ENCODE assay signal across 1 cellular context in the genomic region with DNA sequence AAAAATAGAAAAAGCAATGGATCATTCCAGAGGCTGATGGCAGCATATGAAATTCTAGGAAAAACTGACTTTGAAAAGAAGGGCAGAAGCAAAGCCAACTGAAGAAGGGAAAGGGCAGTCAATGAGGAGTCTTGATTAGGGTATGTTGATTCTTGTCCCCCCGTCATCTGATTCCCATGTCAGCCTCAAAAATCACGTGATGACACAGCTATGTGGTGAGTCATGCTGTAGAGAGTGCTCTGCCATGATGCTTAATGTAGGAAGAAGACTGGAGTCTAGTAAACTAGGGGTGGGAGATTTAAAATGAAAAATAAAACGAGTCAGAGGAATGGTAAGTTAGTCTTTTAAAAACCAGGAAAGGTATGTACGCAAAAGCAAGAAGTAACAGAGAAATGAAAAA.
TF ChIP-seq lines count a peak whose summit lies in the region.

No MANE protein-coding gene starts in this region.

TF ChIP-seq in K562, 482 proteins besides CTCF, POLR2A, EP300 and RAD21 (continued from another document):
- TF ChIP-seq, protein P1, sequence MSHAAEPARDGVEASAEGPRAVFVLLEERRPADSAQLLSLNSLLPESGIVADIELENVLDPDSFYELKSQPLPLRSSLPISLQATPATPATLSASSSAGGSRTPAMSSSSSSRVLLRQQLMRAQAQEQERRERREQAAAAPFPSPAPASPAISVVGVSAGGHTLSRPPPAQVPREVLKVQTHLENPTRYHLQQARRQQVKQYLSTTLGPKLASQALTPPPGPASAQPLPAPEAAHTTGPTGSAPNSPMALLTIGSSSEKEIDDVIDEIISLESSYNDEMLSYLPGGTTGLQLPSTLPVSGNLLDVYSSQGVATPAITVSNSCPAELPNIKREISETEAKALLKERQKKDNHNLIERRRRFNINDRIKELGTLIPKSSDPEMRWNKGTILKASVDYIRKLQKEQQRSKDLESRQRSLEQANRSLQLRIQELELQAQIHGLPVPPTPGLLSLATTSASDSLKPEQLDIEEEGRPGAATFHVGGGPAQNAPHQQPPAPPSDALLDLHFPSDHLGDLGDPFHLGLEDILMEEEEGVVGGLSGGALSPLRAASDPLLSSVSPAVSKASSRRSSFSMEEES (CRISPR knock-in tag; IDR thresholded peaks at IDR 0.05), result peak; percentile 95
- TF ChIP-seq BRD4 (IDR thresholded peaks at IDR 0.05) (no peak), FOSL1 (tag; conservative IDR thresholded peaks at IDR 0.05) (peak; percentile 42; the same call in 1 of the 2 replicates), FOXM1 (IDR thresholded peaks at IDR 0.05; ENCODE audit: low read depth) (no peak), FOXM1 (CRISPR knock-in tag; IDR thresholded peaks at IDR 0.05; ENCODE audit: low read depth) (no peak), TAL1 (IDR thresholded peaks at IDR 0.05) (no peak), EHMT2 (IDR thresholded peaks at IDR 0.05) (0 out of 2 replicates have a peak, but pooled peaks have one; percentile 48), JUND (IDR thresholded peaks at IDR 0.05; ENCODE audit: borderline replicate concordance, low read depth, low read length) (peak; percentile 58), JUND (tag; IDR thresholded peaks at IDR 0.05; ENCODE audit: borderline replicate concordance, low read depth, low read length) (peak; percentile 35; the same call in 1 of the 3 replicates), JUNB (CRISPR knock-in tag; conservative IDR thresholded peaks at IDR 0.05) (0 out of 2 replicates have a peak, but pooled peaks have one; percentile 22), RAD51 (IDR thresholded peaks at IDR 0.05; ENCODE audit: borderline replicate concordance, low read depth) (peak; percentile 65), TOE1 (IDR thresholded peaks at IDR 0.05; ENCODE audit: borderline replicate concordance) (peak; percentile 76), TOE1 (CRISPR knock-in tag; IDR thresholded peaks at IDR 0.05; ENCODE audit: borderline replicate concordance, low read depth) (no peak)
- TF ChIP-seq, protein P2, sequence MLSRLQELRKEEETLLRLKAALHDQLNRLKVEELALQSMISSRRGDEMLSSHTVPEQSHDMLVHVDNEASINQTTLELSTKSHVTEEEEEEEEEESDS (CRISPR knock-in tag; IDR thresholded peaks at IDR 0.05), result no peak
- TF ChIP-seq, protein P3, sequence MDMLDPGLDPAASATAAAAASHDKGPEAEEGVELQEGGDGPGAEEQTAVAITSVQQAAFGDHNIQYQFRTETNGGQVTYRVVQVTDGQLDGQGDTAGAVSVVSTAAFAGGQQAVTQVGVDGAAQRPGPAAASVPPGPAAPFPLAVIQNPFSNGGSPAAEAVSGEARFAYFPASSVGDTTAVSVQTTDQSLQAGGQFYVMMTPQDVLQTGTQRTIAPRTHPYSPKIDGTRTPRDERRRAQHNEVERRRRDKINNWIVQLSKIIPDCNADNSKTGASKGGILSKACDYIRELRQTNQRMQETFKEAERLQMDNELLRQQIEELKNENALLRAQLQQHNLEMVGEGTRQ (CRISPR knock-in tag; IDR thresholded peaks at IDR 0.05), result peak; percentile 62
